In the genomic region with DNA sequence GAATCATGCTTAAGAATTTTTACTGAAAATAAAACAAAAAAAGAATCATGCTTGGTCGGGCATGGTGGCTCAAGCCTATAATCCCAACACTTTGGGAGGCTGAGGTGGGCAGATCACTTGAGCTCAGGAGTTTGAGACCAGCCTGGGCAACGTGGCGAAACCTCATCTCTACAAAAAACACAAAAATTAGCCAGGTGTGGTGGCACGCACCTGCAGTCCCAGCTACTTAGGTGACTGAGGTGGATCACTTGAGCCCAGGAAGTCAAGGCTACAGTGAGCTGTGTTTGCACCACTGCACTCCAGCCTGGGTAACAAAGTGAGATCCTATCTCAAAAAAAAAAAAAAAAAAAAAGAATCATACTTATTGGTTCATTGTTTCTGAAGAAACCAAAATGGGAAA, we compare ENCODE assay signal across 17 cellular contexts. TPM values are rescaled to one million over a fixed set of nuclear protein-coding genes. Genes with fewer than 3 reads are reported as not detected.
"Had no signal": no experiment of that assay in that cellular context is flagged by ENCODE, and none has a peak within 500 bp of the region (broad histone marks: within the 10 kb centered on the region; RNA-seq: fewer than 3 reads in every experiment).

No MANE protein-coding gene starts in this region.

RNA-seq across cellular contexts. Expression of a gene that starts 33.5 kb away (rescaled TPM):
- total RNA-seq: ascending aorta had no signal

RNA-seq across cellular contexts. Expression of a gene that starts 55.9 kb away (rescaled TPM):
- total RNA-seq: activated naive CD4-positive, alpha-beta T cell treated with anti-CD3 and anti-CD28 coated beads for 36 hours; activated naive CD4-positive, alpha-beta T cell treated with anti-CD3 and anti-CD28 coated beads, Interleukin-2, amount 50 U/mL, for 72 hours; activated naive CD8-positive, alpha-beta T cell treated with anti-CD3 and anti-CD28 coated beads for 36 hours; activated naive CD8-positive, alpha-beta T cell treated with anti-CD3 and anti-CD28 coated beads, Interleukin-2, amount 10 ng/mL, durations not matched to agents 7 days and 5 days; activated T-cell treated with anti-CD3 and anti-CD28 coated beads, Interleukin-2, amount 50 U/mL, for 4 hours; activated T-helper 1 cell treated with anti-CD3 and anti-CD28 coated beads, Interleukin-12 subunit alpha, Interleukin-12 subunit beta, Interleukin-2, Interleukin-4 antibody, amounts not matched to agents 30 ng/mL and 10 ng/mL and 1 ng/mL, durations not matched to agents 14 hours and 24 hours and 36 hours; activated T-helper 17 cell treated with anti-CD3 and anti-CD28 coated beads, Interleukin-2, amount 50 U/mL, for 72 hours; adrenal gland; aorta; ascending aorta; astrocyte; body of pancreas; breast epithelium; bronchial epithelial cell; cardiac muscle cell; cardiac septum; chondrocyte had no signal
